10 cellular contexts compared by ENCODE assay signal in genomic region chr10:93436577-93436976, GRCh38.
DNase-seq lines count a peak whose midpoint lies in the region; ATAC-seq and TF ChIP-seq lines count a peak whose summit lies in the region.
"Had no signal": no experiment of that assay in that cellular context is flagged by ENCODE, and none has a peak within 500 bp of the region (broad histone marks: within the 10 kb centered on the region; RNA-seq: fewer than 3 reads in every experiment).

No MANE protein-coding gene starts in this region.

- H3K27me3 ChIP-seq in ACC112 (ENCODE audit: insufficient read depth, low read length) (no peaks in the 10 kb centered on the region), NT2/D1 (ENCODE audit: insufficient read depth, insufficient read length) (no peaks in the 10 kb centered on the region), muscle layer of duodenum (ENCODE audit: low read depth, low read length) (no peaks in the 10 kb centered on the region)

- peaks cover 14% of the 10 kb centered on the region for H3K36me3 ChIP-seq in ACC112 (ENCODE audit: insufficient read depth, low read length)
- peaks cover 5% of the 10 kb centered on the region for H3K36me3 ChIP-seq in NT2/D1 (ENCODE audit: insufficient read depth, insufficient read length, low read length)
- peaks cover 0 to 20% of the 10 kb centered on the region in 2 donors for H3K36me3 ChIP-seq in muscle layer of duodenum (ENCODE audit: control insufficient read depth in 1 of 2, insufficient read depth in 2 of 2, low read length in 2 of 2)

- H3K4me3 ChIP-seq in ACC112 (ENCODE audit: low read depth, low read length) (peak overlapping the region; percentile 61), NT2/D1 (ENCODE audit: insufficient read length, low read depth) (no peak overlapping the region), epithelial cell of esophagus (ENCODE audit: low read length) (no peak overlapping the region), muscle layer of duodenum (ENCODE audit: low read depth in 1 of 2, low read length in 2 of 2) (peak overlapping the region; percentile 28 to 29)

- H3K9ac ChIP-seq in NT2/D1 (ENCODE audit: insufficient read length, low read depth): peak overlapping the region; percentile 50

- H3K4me1 ChIP-seq in ACC112 (ENCODE audit: control insufficient read depth, insufficient read depth, low read length, unreplicated experiment): peaks cover 61% of the 10 kb centered on the region
- H3K4me1 ChIP-seq in NT2/D1 (ENCODE audit: insufficient read depth, insufficient read length): peaks cover 3% of the 10 kb centered on the region
- H3K4me1 ChIP-seq in muscle layer of duodenum (ENCODE audit: control insufficient read depth in 1 of 2, insufficient read depth in 2 of 2, low read length in 2 of 2): peaks cover 4 to 23% of the 10 kb centered on the region in 2 donors

- H3K27ac ChIP-seq in ACC112 (ENCODE audit: low read depth, low read length) (peak overlapping the region; percentile 100), muscle layer of duodenum (ENCODE audit: low read length) (peak overlapping the region; percentile 99)
- H3K27ac ChIP-seq: C4-2B had no signal

- DNase-seq in NT2/D1 (ENCODE audit: low read depth, low spot score) (no peak), epithelial cell of esophagus (ENCODE audit: low read depth) (peak; percentile 34), NCI-H2081 treated with DMSO at 0.1 percent for 48 hours (lab: John Stamatoyannopoulos, UW) (no peak), NCI-H1105 treated with DMSO at 0.1 percent for 48 hours (lab: John Stamatoyannopoulos, UW) (no peak)
- DNase-seq: glutamatergic neuron had no signal

- TF ChIP-seq CTCF in epithelial cell of esophagus (IDR thresholded peaks at IDR 0.05; ENCODE audit: insufficient read depth, low read depth, low read length, missing control alignments): no peak

- H3K79me2 ChIP-seq in ACC112 (ENCODE audit: control insufficient read depth, insufficient read depth, low read length, unreplicated experiment): peaks cover 67% of the 10 kb centered on the region

- ATAC-seq in GM21737 (IDR thresholded peaks at IDR 0.05; ENCODE audit: unreplicated experiment) (no peak), HG03439 (IDR thresholded peaks at IDR 0.05; ENCODE audit: unreplicated experiment) (no peak)

- no peak overlapping the region for H2AFZ ChIP-seq in ACC112 (ENCODE audit: low read length, unreplicated experiment)

- no peaks in the 10 kb centered on the region for H3K9me3 ChIP-seq in NT2/D1 (ENCODE audit: insufficient read depth, low read length)
- H3K9me3 ChIP-seq in muscle layer of duodenum (ENCODE audit: control insufficient read depth in 1 of 2, low read length in 2 of 2): no peaks in the 10 kb centered on the region

Comparison
In these comparisons a context has a peak if more than half of its experiments do, and no peak if none do; other contexts are left out.
1. H3K4me3 ChIP-seq: peak in ACC112 (single experiment) and muscle layer of duodenum (2 of 2); none in NT2/D1 (single experiment) and epithelial cell of esophagus (single experiment).